ENCODE assay signal across 15 cellular contexts in genomic region chr7:120180221-120180620, GRCh38.
"Had no signal": no experiment of that assay in that cellular context is flagged by ENCODE, and none has a peak within 500 bp of the region (broad histone marks: within the 10 kb centered on the region; RNA-seq: fewer than 3 reads in every experiment).

No MANE protein-coding gene starts in this region.

- ATAC-seq: effector memory CD8-positive, alpha-beta T cell; left ventricle myocardium superior; natural killer cell treated with Interleukin-12 subunit alpha and Interleukin-12 subunit beta and Interleukin-15 and Interleukin-18, amount 100 ng/mL, for 72 hours; stimulated activated naive B cell treated with anti-CD40 and anti-IgM and Interleukin-4, amounts not matched to agents 10 μg/mL and 1 μg/mL and 100 μg/mL, for 72 hours had no signal

- H3K27ac ChIP-seq: epithelial cell of prostate had no signal

- DNase-seq: activated CD4-positive, alpha-beta T cell treated with anti-CD3 and anti-CD28 coated beads, Interleukin-2, amount 10 ng/mL, durations not matched to agents 7 days and 5 days; activated CD8-positive, alpha-beta memory T cell treated with anti-CD3 and anti-CD28 coated beads for 24 hours; activated naive CD8-positive, alpha-beta T cell treated with anti-CD3 and anti-CD28 coated beads for 36 hours; effector memory CD8-positive, alpha-beta T cell; kidney glomerular epithelial cell; left ventricle myocardium superior; mesendoderm; posterior cingulate gyrus; stimulated activated CD4-positive, alpha-beta T cell treated with anti-CD3 and anti-CD28 coated beads, Interleukin-15, amount 100 ng/mL, for 24 hours; stimulated activated CD4-positive, alpha-beta T cell treated with anti-CD3 and anti-CD28 coated beads, Interleukin-4, amount 100 ng/mL, for 1 hour; stimulated activated naive B cell treated with anti-CD40 and anti-IgM and Interleukin-4, amounts not matched to agents 10 μg/mL and 1 μg/mL and 100 μg/mL, for 72 hours; substantia nigra; trophoblast cell had no signal
